In the genomic region with DNA sequence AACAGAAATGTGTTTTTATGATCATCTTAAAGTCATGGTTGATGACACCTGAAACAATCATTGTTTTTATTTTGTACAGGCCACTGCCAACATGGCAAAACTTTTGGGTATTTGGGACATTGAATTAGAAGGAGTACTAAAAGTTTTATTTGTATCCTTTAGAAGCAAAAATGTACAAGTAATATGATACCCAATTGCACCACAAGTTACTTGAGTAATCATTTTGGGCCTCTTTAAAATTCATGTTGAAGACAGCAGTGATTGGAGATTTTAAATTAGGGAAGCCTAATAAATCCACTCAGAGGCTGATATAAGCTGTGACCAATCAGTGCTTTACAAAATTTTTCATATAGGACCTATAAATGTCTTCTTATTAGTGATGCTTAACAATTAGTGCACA, we compare ENCODE assay signal across 25 cellular contexts.
DNase-seq lines count a peak whose midpoint lies in the region; FAIRE-seq and TF ChIP-seq lines count a peak whose summit lies in the region.
"Had no signal": no experiment of that assay in that cellular context is flagged by ENCODE, and none has a peak within 500 bp of the region (broad histone marks: within the 10 kb centered on the region; RNA-seq: fewer than 3 reads in every experiment).

No MANE protein-coding gene starts in this region.

- TF ChIP-seq POLR2A in H54 (IDR thresholded peaks at IDR 0.05; ENCODE audit: low read depth, low read length) (no peak), ovary (IDR thresholded peaks at IDR 0.05) (no peak)

- H3K9me3 Mint-ChIP-seq in activated CD4-positive, alpha-beta memory T cell treated with anti-CD3 and anti-CD28 coated beads, Interleukin-2, amount 10 ng/mL, durations not matched to agents 7 days and 5 days: no peaks in the 10 kb centered on the region

- H3K27ac ChIP-seq in ovary: no peak overlapping the region
- H3K27ac ChIP-seq: PC-9 had no signal

- H3K27ac Mint-ChIP-seq in activated CD4-positive, alpha-beta memory T cell treated with anti-CD3 and anti-CD28 coated beads, Interleukin-2, amount 10 ng/mL, durations not matched to agents 7 days and 5 days: no peak overlapping the region
- H3K27ac Mint-ChIP-seq: CD4-positive, alpha-beta memory T cell had no signal

- H3K4me1 Mint-ChIP-seq in activated CD4-positive, alpha-beta memory T cell treated with anti-CD3 and anti-CD28 coated beads, Interleukin-2, amount 10 ng/mL, durations not matched to agents 7 days and 5 days: no peaks in the 10 kb centered on the region
- H3K4me1 Mint-ChIP-seq: CD4-positive, alpha-beta memory T cell had no signal

- no peak overlapping the region for H3K4me3 ChIP-seq in BJ (ENCODE audit: low read depth, low read length)
- no peak overlapping the region for H3K4me3 ChIP-seq in bronchial epithelial cell (ENCODE audit: low read depth, low read length)
- no peak overlapping the region for H3K4me3 ChIP-seq in fibroblast of pulmonary artery (replicated peaks; ENCODE audit: low read depth, low read length)
- H3K4me3 ChIP-seq in ovary: no peak overlapping the region
- H3K4me3 ChIP-seq: K562, MG63, PC-9 had no signal

- no peaks in the 10 kb centered on the region for H3K36me3 ChIP-seq in BJ (ENCODE audit: control insufficient read depth, insufficient read depth, low read length)
- no peaks in the 10 kb centered on the region for H3K36me3 ChIP-seq in bronchial epithelial cell (ENCODE audit: control insufficient read depth, insufficient read depth, low read length)
- no peaks in the 10 kb centered on the region for H3K36me3 ChIP-seq in ovary
- H3K36me3 ChIP-seq: MG63 had no signal

- no peaks in the 10 kb centered on the region for H3K36me3 Mint-ChIP-seq in activated CD4-positive, alpha-beta memory T cell treated with anti-CD3 and anti-CD28 coated beads, Interleukin-2, amount 10 ng/mL, durations not matched to agents 7 days and 5 days (ENCODE audit: low read depth)
- H3K36me3 Mint-ChIP-seq: CD4-positive, alpha-beta memory T cell had no signal

- H3K27me3 Mint-ChIP-seq in activated CD4-positive, alpha-beta memory T cell treated with anti-CD3 and anti-CD28 coated beads, Interleukin-2, amount 10 ng/mL, durations not matched to agents 7 days and 5 days: no peaks in the 10 kb centered on the region
- H3K27me3 Mint-ChIP-seq: CD4-positive, alpha-beta memory T cell had no signal

- H3K9me3 ChIP-seq in ovary: no peaks in the 10 kb centered on the region
- H3K9me3 ChIP-seq: MG63 had no signal

- intact Hi-C loops in ovary (cut with DNase I): no loop called here

- no peaks in the 10 kb centered on the region for H3K4me1 ChIP-seq in ovary (ENCODE audit: insufficient read depth)

- POLR2A ChIA-PET in BJ (lab: Charles Lee): no interaction called here
- POLR2A ChIA-PET in activated CD4-positive, alpha-beta memory T cell treated with anti-CD3 and anti-CD28 coated beads, Interleukin-2, amount 10 ng/mL, durations not matched to agents 7 days and 5 days (lab: Charles Lee): no interaction called here

- CTCF ChIA-PET in BJ (lab: Yijun Ruan, JAX): no interaction called here
- CTCF ChIA-PET in activated CD4-positive, alpha-beta memory T cell treated with anti-CD3 and anti-CD28 coated beads, Interleukin-2, amount 10 ng/mL, durations not matched to agents 7 days and 5 days (lab: Charles Lee): no interaction called here

- FAIRE-seq in H54 (lab: Jason Lieb, UNC) (peak; percentile 11), bronchial epithelial cell (lab: Jason Lieb, UNC) (no peak), HTR-8/SVneo (lab: Jason Lieb, UNC) (no peak)
- FAIRE-seq: GM12891, H1, HepG2, K562 had no signal

- TF ChIP-seq EP300 in ovary (IDR thresholded peaks at IDR 0.05): no peak

- no peaks in the 10 kb centered on the region for H3K27me3 ChIP-seq in BJ (ENCODE audit: control insufficient read depth, insufficient read depth, low read length)
- H3K27me3 ChIP-seq in bronchial epithelial cell (ENCODE audit: control insufficient read depth, insufficient read depth, low read length): no peaks in the 10 kb centered on the region
- no peaks in the 10 kb centered on the region for H3K27me3 ChIP-seq in ovary
- H3K27me3 ChIP-seq: MG63 had no signal

- DNase-seq in BJ (ENCODE audit: low read depth): peak; percentile 13
- DNase-seq in H54 (ENCODE audit: insufficient read length, low spot score): no peak
- peak; percentile 46 for DNase-seq in bronchial epithelial cell (ENCODE audit: low read depth)
- DNase-seq in fibroblast of pulmonary artery (ENCODE audit: low read depth): peak; percentile 3
- DNase-seq in ovary: no peak
- DNase-seq in NCI-H345 (lab: John Stamatoyannopoulos, UW): no peak
- DNase-seq in activated CD4-positive, alpha-beta memory T cell treated with anti-CD3 and anti-CD28 coated beads, Interleukin-2, amount 10 ng/mL, durations not matched to agents 7 days and 5 days: no peak
- no peak for DNase-seq in HTR-8/SVneo (ENCODE audit: insufficient read length, low spot score)
- DNase-seq: AML-193; C1 segment of cervical spinal cord; CD4-positive, alpha-beta memory T cell; COR-L47; GDM1; Kasumi-1; MG63; NCI-H1105 treated with DMSO at 0.1 percent for 48 hours; NCI-H146; NCI-H2029; NCI-H526 treated with DMSO at 0.1 percent for 48 hours; PC-9; Right ventricle myocardium superior had no signal

- no peak for TF ChIP-seq CTCF in BJ (IDR thresholded peaks at IDR 0.05; ENCODE audit: insufficient read depth, low read depth, low read length)
- TF ChIP-seq CTCF in bronchial epithelial cell (IDR thresholded peaks at IDR 0.05; ENCODE audit: insufficient read depth, low read length, severe bottlenecking): no peak
- TF ChIP-seq CTCF in fibroblast of pulmonary artery (IDR thresholded peaks at IDR 0.05; ENCODE audit: low read length, missing control alignments): no peak
- no peak for TF ChIP-seq CTCF in ovary (IDR thresholded peaks at IDR 0.05)

- H3K4me3 Mint-ChIP-seq in activated CD4-positive, alpha-beta memory T cell treated with anti-CD3 and anti-CD28 coated beads, Interleukin-2, amount 10 ng/mL, durations not matched to agents 7 days and 5 days: no peak overlapping the region
- H3K4me3 Mint-ChIP-seq: CD4-positive, alpha-beta memory T cell had no signal

Comparison
In these comparisons a context has a peak if more than half of its experiments do, and no peak if none do; other contexts are left out.
1. DNase-seq: peak in BJ (single experiment), bronchial epithelial cell (single experiment) and fibroblast of pulmonary artery (single experiment); none in H54 (single experiment), ovary (0 of 5), NCI-H345 (single experiment), activated CD4-positive, alpha-beta memory T cell treated with anti-CD3 and anti-CD28 coated beads, Interleukin-2, amount 10 ng/mL, durations not matched to agents 7 days and 5 days (single experiment) and HTR-8/SVneo (single experiment).